ENCODE assay signal across 22 cellular contexts in genomic region chr10:12501851-12502525, GRCh38.
DNase-seq lines count a peak whose midpoint lies in the region; ATAC-seq and TF ChIP-seq lines count a peak whose summit lies in the region.
"Had no signal": no experiment of that assay in that cellular context is flagged by ENCODE, and none has a peak within 500 bp of the region (broad histone marks: within the 10 kb centered on the region; RNA-seq: fewer than 3 reads in every experiment).

No MANE protein-coding gene starts in this region.

- intact Hi-C loops in right cardiac atrium (cut with DNase I) = no loop called here
- intact Hi-C loops in PC-9 (cut with micrococcal nuclease; ENCODE audit: unreplicated experiment) = no loop called here

- H3K36me3 Mint-ChIP-seq in GM23338 (ENCODE audit: low read depth) = no peaks in the 10 kb centered on the region
- no peaks in the 10 kb centered on the region for H3K36me3 Mint-ChIP-seq in WTC11
- H3K36me3 Mint-ChIP-seq in stimulated activated memory B cell treated with anti-CD40 and anti-IgM and Interleukin-4, amounts not matched to agents 10 μg/mL and 1 μg/mL and 100 μg/mL, for 72 hours = peaks cover 18% of the 10 kb centered on the region
- H3K36me3 Mint-ChIP-seq in CD8-positive, alpha-beta memory T cell = peaks cover 0 to 2% (median 0%) of the 10 kb centered on the region in 3 donors

- H3K4me2 ChIP-seq in GM23338 (no peak overlapping the region), PC-9 (no peak overlapping the region)

- H3F3A ChIP-seq in GM23338 (replicated peaks; ENCODE audit: low read depth) = no peaks in the 10 kb centered on the region
- peaks cover 12% of the 10 kb centered on the region; the same call in 1 of the 2 replicates for H3F3A ChIP-seq in PC-9 (ENCODE audit: insufficient read depth, low read depth)

- H3K27ac Mint-ChIP-seq in GM23338 (no peak overlapping the region), WTC11 (no peak overlapping the region)
- peak overlapping the region; percentile 28 for H3K27ac Mint-ChIP-seq in stimulated activated memory B cell treated with anti-CD40 and anti-IgM and Interleukin-4, amounts not matched to agents 10 μg/mL and 1 μg/mL and 100 μg/mL, for 72 hours
- H3K27ac Mint-ChIP-seq in CD8-positive, alpha-beta memory T cell = peak overlapping the region in 2 of 8 donors; percentile 31 to 42
- H3K27ac Mint-ChIP-seq: activated CD4-positive, alpha-beta T cell treated with anti-CD3 and anti-CD28 coated beads, Interleukin-2, amount 10 ng/mL, durations not matched to agents 7 days and 5 days; activated T-helper 1 cell treated with anti-CD3 and anti-CD28 coated beads, Interleukin-12 subunit alpha, Interleukin-12 subunit beta, Interleukin-2, Interleukin-4 antibody, amounts not matched to agents 30 ng/mL and 10 ng/mL and 1 ng/mL, durations not matched to agents 14 hours and 24 hours and 36 hours had no signal

- H3K27me3 Mint-ChIP-seq in GM23338 (ENCODE audit: insufficient read depth, low read depth, poor library complexity) = peaks cover 5% of the 10 kb centered on the region
- no peaks in the 10 kb centered on the region for H3K27me3 Mint-ChIP-seq in WTC11 (ENCODE audit: low read depth)
- no peaks in the 10 kb centered on the region for H3K27me3 Mint-ChIP-seq in stimulated activated memory B cell treated with anti-CD40 and anti-IgM and Interleukin-4, amounts not matched to agents 10 μg/mL and 1 μg/mL and 100 μg/mL, for 72 hours
- H3K27me3 Mint-ChIP-seq in CD8-positive, alpha-beta memory T cell = no peaks in the 10 kb centered on the region
- H3K27me3 Mint-ChIP-seq: activated CD4-positive, alpha-beta T cell treated with anti-CD3 and anti-CD28 coated beads, Interleukin-2, amount 10 ng/mL, durations not matched to agents 7 days and 5 days; naive thymus-derived CD8-positive, alpha-beta T cell had no signal

- POLR2A ChIA-PET in WTC11 (lab: Charles Lee) = no interaction called here
- POLR2A ChIA-PET in PC-9 (lab: Charles Lee; ENCODE audit: unreplicated experiment) = no interaction called here
- POLR2A ChIA-PET in CD8-positive, alpha-beta memory T cell (lab: Charles Lee) = no interaction called here

- H4K20me1 ChIP-seq in GM23338 (replicated peaks; ENCODE audit: insufficient read depth) (0 out of 2 replicates have a peak, but pooled peaks cover 3% of the 10 kb centered on the region), PC-9 (ENCODE audit: insufficient read depth) (no peaks in the 10 kb centered on the region)

- no peak for TF ChIP-seq CTCF in GM23338 (conservative IDR thresholded peaks at IDR 0.05; ENCODE audit: low read depth in 2 of 2)
- TF ChIP-seq CTCF in WTC11 (IDR thresholded peaks at IDR 0.05) = no peak
- TF ChIP-seq CTCF in PC-9 (conservative IDR thresholded peaks at IDR 0.05) = no peak

- H2AFZ ChIP-seq in GM23338 (no peak overlapping the region), PC-9 (no peak overlapping the region)

- no peak overlapping the region for H3K4me3 Mint-ChIP-seq in GM23338
- no peak overlapping the region for H3K4me3 Mint-ChIP-seq in WTC11
- H3K4me3 Mint-ChIP-seq in stimulated activated memory B cell treated with anti-CD40 and anti-IgM and Interleukin-4, amounts not matched to agents 10 μg/mL and 1 μg/mL and 100 μg/mL, for 72 hours = no peak overlapping the region
- no peak overlapping the region for H3K4me3 Mint-ChIP-seq in CD8-positive, alpha-beta memory T cell
- H3K4me3 Mint-ChIP-seq: activated CD4-positive, alpha-beta T cell treated with anti-CD3 and anti-CD28 coated beads, Interleukin-2, amount 10 ng/mL, durations not matched to agents 7 days and 5 days; activated T-helper 1 cell treated with anti-CD3 and anti-CD28 coated beads, Interleukin-12 subunit alpha, Interleukin-12 subunit beta, Interleukin-2, Interleukin-4 antibody, amounts not matched to agents 30 ng/mL and 10 ng/mL and 1 ng/mL, durations not matched to agents 14 hours and 24 hours and 36 hours had no signal

- peaks cover 41% of the 10 kb centered on the region for H3K4me1 Mint-ChIP-seq in GM23338
- peaks cover 44% of the 10 kb centered on the region for H3K4me1 Mint-ChIP-seq in WTC11
- H3K4me1 Mint-ChIP-seq in stimulated activated memory B cell treated with anti-CD40 and anti-IgM and Interleukin-4, amounts not matched to agents 10 μg/mL and 1 μg/mL and 100 μg/mL, for 72 hours = peaks cover 83% of the 10 kb centered on the region
- peaks cover 52 to 67% (median 56%) of the 10 kb centered on the region in 3 donors for H3K4me1 Mint-ChIP-seq in CD8-positive, alpha-beta memory T cell

- ATAC-seq in GM23338 (peak; percentile 85), WTC11 (peak; percentile 83), right cardiac atrium (peak; percentile 69 to 74)
- no peak for ATAC-seq in stimulated activated memory B cell treated with anti-CD40 and anti-IgM and Interleukin-4, amounts not matched to agents 10 μg/mL and 1 μg/mL and 100 μg/mL, for 72 hours
- ATAC-seq: naive thymus-derived CD8-positive, alpha-beta T cell had no signal

- H3K27me3 ChIP-seq in GM23338 (ENCODE audit: insufficient read depth) (no peaks in the 10 kb centered on the region), right cardiac atrium (ENCODE audit: control insufficient read depth, insufficient read depth) (no peaks in the 10 kb centered on the region), PC-9 (ENCODE audit: insufficient read depth, low read depth) (no peaks in the 10 kb centered on the region)
- H3K27me3 ChIP-seq in CD8-positive, alpha-beta memory T cell (ENCODE audit: insufficient read depth, low read length, poor library complexity, severe bottlenecking) = no peaks in the 10 kb centered on the region
- H3K27me3 ChIP-seq: esophagus muscularis mucosa, left lung had no signal

- CTCF ChIA-PET in WTC11 (lab: Charles Lee) = interaction anchor here (1.1 to 1.2 kb wide), 3 partner anchors 154 to 237 kb away, joined by 4 to 5 read pairs (median 5); no protein-coding TSS in a partner anchor
- CTCF ChIA-PET in PC-9 (lab: Charles Lee) = no interaction called here
- CTCF ChIA-PET in CD8-positive, alpha-beta memory T cell (lab: Charles Lee) = no interaction called here

- H3K9me2 ChIP-seq in GM23338 (ENCODE audit: insufficient read depth) = no peaks in the 10 kb centered on the region
- no peaks in the 10 kb centered on the region for H3K9me2 ChIP-seq in PC-9 (ENCODE audit: insufficient read depth)

- H3K4me1 ChIP-seq in GM23338 (ENCODE audit: insufficient read depth) (peaks cover 12% of the 10 kb centered on the region; the same call in 1 of the 2 replicates), right cardiac atrium (ENCODE audit: control insufficient read depth, insufficient read depth, low read length) (peaks cover 22% of the 10 kb centered on the region), PC-9 (replicated peaks; ENCODE audit: insufficient read depth) (peaks cover 33% of the 10 kb centered on the region)
- no peaks in the 10 kb centered on the region for H3K4me1 ChIP-seq in CD8-positive, alpha-beta memory T cell (ENCODE audit: insufficient read depth, low read length)

- 64% methylated on average over 16 of the region's 16 CpGs for WGBS in right cardiac atrium

- H3K36me3 ChIP-seq in GM23338 (ENCODE audit: insufficient read depth) (no peaks in the 10 kb centered on the region), PC-9 (ENCODE audit: low read depth) (no peaks in the 10 kb centered on the region)
- H3K36me3 ChIP-seq in CD8-positive, alpha-beta memory T cell (ENCODE audit: insufficient read depth, low read length) = no peaks in the 10 kb centered on the region
- H3K36me3 ChIP-seq: esophagus muscularis mucosa, left lung had no signal

- H3K9me3 Mint-ChIP-seq in GM23338 = no peaks in the 10 kb centered on the region
- H3K9me3 Mint-ChIP-seq in WTC11 = peaks cover 5% of the 10 kb centered on the region
- H3K9me3 Mint-ChIP-seq in stimulated activated memory B cell treated with anti-CD40 and anti-IgM and Interleukin-4, amounts not matched to agents 10 μg/mL and 1 μg/mL and 100 μg/mL, for 72 hours = no peaks in the 10 kb centered on the region
- no peaks in the 10 kb centered on the region for H3K9me3 Mint-ChIP-seq in CD8-positive, alpha-beta memory T cell

- H3K27ac ChIP-seq in GM23338 (ENCODE audit: low read depth) (no peak overlapping the region), right cardiac atrium (ENCODE audit: low read length) (no peak overlapping the region), PC-9 (no peak overlapping the region)
- H3K27ac ChIP-seq in CD8-positive, alpha-beta memory T cell (ENCODE audit: low read depth, low read length) = no peak overlapping the region
- H3K27ac ChIP-seq: esophagus muscularis mucosa, left lung had no signal

- H3K79me2 ChIP-seq in GM23338 (replicated peaks; ENCODE audit: insufficient read depth) = no peaks in the 10 kb centered on the region
- no peaks in the 10 kb centered on the region for H3K79me2 ChIP-seq in PC-9 (ENCODE audit: low read depth)

- BruUV-seq in PC-9 (replicated peaks; lab: Mats Ljungman, UMichigan) = no TSS peak

- H3K4me3 ChIP-seq in GM23338 (no peak overlapping the region), right cardiac atrium (ENCODE audit: low read length) (no peak overlapping the region), PC-9 (no peak overlapping the region)
- H3K4me3 ChIP-seq in CD8-positive, alpha-beta memory T cell (ENCODE audit: low read length) = no peak overlapping the region
- H3K4me3 ChIP-seq: esophagus muscularis mucosa, left lung had no signal

- no peaks in the 10 kb centered on the region for H3K9me3 ChIP-seq in right cardiac atrium (ENCODE audit: control insufficient read depth, low read length)
- H3K9me3 ChIP-seq in PC-9 (ENCODE audit: insufficient read depth, low read depth) = no peaks in the 10 kb centered on the region
- H3K9me3 ChIP-seq in CD8-positive, alpha-beta memory T cell (ENCODE audit: low read length) = no peaks in the 10 kb centered on the region
- H3K9me3 ChIP-seq: esophagus muscularis mucosa, left lung had no signal

- DNase-seq in GM23338 (ENCODE audit: low spot score) (no peak), WTC11 (ENCODE audit: low spot score) (no peak), right cardiac atrium (peak; percentile 38 to 80 (median 79)), PC-9 (no peak), NCI-H345 treated with DMSO at 0.1 percent for 48 hours (lab: John Stamatoyannopoulos, UW; ENCODE audit: unreplicated experiment) (no peak)
- no peak for DNase-seq in CD8-positive, alpha-beta memory T cell
- DNase-seq: activated CD4-positive, alpha-beta T cell treated with anti-CD3 and anti-CD28 coated beads, Interleukin-2, amount 10 ng/mL, durations not matched to agents 7 days and 5 days; amniotic stem cell; EL; H7; hippocampal formation; left lung; MM.1S; naive thymus-derived CD8-positive, alpha-beta T cell; NCI-H2107; NK-92 treated with Interleukin-12 subunit alpha and Interleukin-12 subunit beta, amount 100 ng/mL, for 24 hours; SHP77 treated with DMSO at 0.1 percent for 48 hours; stimulated activated CD4-positive, alpha-beta T cell treated with anti-CD3 and anti-CD28 coated beads, Interleukin-4, amount 100 ng/mL, for 1 hour; T-helper 9 cell had no signal

TF ChIP-seq in GM23338, 12 proteins besides CTCF, POLR2A, EP300 and RAD21:
- TF ChIP-seq EZH2 (IDR thresholded peaks at IDR 0.05; ENCODE audit: low read depth, unreplicated experiment) = no peak

TF ChIP-seq in WTC11, 78 proteins besides CTCF, POLR2A, EP300 and RAD21 (continues in another document):
- TF ChIP-seq MXD4 (CRISPR knock-in tag; IDR thresholded peaks at IDR 0.05; ENCODE audit: borderline replicate concordance) = no peak
- TF ChIP-seq SMAD4 (CRISPR knock-in tag; IDR thresholded peaks at IDR 0.05) = no peak
- TF ChIP-seq TEAD1 (CRISPR knock-in tag; IDR thresholded peaks at IDR 0.05) = no peak

Comparison
In these comparisons a context has a peak if more than half of its experiments do, and no peak if none do; other contexts are left out.
1. DNase-seq: peak in right cardiac atrium (3 of 3); none in GM23338 (single experiment), WTC11 (single experiment), PC-9 (0 of 2), CD8-positive, alpha-beta memory T cell (0 of 5) and NCI-H345 treated with DMSO at 0.1 percent for 48 hours (single experiment).